ENCODE assay signal across 11 cellular contexts in the genomic region with DNA sequence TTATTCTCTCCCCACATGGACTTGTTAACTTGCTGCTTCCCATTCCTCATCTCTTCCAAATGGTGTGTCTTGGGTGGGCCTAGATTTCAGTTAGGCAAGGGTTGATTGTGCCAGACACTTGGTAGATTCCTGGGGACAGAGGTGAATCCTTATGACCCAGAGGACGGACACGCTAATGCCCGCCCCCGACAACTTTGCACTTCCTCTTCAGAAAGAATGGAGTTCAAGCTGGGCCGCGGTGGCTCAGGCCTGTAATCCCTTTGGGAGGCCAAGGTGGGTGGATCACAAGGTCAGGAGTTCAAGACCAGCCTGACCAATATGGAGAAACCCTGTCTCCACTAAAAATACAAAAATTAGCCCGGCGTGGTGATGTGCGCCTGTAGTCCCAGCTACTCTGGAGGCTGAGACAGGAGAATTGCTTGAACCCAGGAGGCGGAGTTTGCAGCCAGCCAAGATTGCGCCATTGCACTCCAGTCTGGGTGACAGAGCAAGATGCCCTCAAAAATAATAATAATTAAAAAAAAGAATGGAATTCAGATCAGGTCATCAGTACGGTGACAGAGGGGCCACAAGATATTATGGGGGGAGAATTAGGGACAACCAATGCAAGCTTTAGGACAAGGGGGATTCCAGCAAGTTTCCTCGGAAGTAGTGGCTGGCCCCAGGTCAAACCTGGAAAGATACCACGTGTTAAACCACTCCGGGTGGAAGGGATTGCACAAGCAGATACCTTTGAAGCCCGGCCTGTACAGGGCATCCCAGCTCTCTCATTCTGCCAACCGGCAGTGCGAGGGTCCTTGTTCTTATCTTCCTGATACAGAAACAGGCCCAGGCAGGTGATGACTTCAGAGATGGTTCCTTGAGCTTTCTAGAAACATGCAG. TPM values are rescaled to one million over a fixed set of nuclear protein-coding genes. Genes with fewer than 3 reads are reported as not detected.
A peak's percentile ranks its signal among the peaks of the same experiment; 100 is the strongest.
DNase-seq lines count a peak whose midpoint lies in the region; ATAC-seq, FAIRE-seq and TF ChIP-seq lines count a peak whose summit lies in the region.
"Had no signal": no experiment of that assay in that cellular context is flagged by ENCODE, and none has a peak within 500 bp of the region (broad histone marks: within the 10 kb centered on the region; RNA-seq: fewer than 3 reads in every experiment).

No MANE protein-coding gene starts in this region.

- no peak for ATAC-seq in stimulated activated naive B cell treated with anti-CD40 and anti-IgM and Interleukin-4, amounts not matched to agents 10 μg/mL and 1 μg/mL and 100 μg/mL, for 72 hours (replicated peaks)
- ATAC-seq: esophagus mucosa had no signal

- no peaks in the 10 kb centered on the region for H3K27me3 Mint-ChIP-seq in stimulated activated naive B cell treated with anti-CD40 and anti-IgM and Interleukin-4, amounts not matched to agents 10 μg/mL and 1 μg/mL and 100 μg/mL, for 72 hours

- H3K27me3 ChIP-seq in WERI-Rb-1 (ENCODE audit: insufficient read depth, low read depth, severe bottlenecking), result no peaks in the 10 kb centered on the region
- H3K27me3 ChIP-seq in H7 (ENCODE audit: control insufficient read depth, insufficient read depth, low read length), result no peaks in the 10 kb centered on the region

- H3K4me3 Mint-ChIP-seq in stimulated activated naive B cell treated with anti-CD40 and anti-IgM and Interleukin-4, amounts not matched to agents 10 μg/mL and 1 μg/mL and 100 μg/mL, for 72 hours, result peak overlapping the region; percentile 42 to 96

- no peaks in the 10 kb centered on the region for H3K9me3 ChIP-seq in WERI-Rb-1 (ENCODE audit: severe bottlenecking)

- H3K36me3 Mint-ChIP-seq in stimulated activated naive B cell treated with anti-CD40 and anti-IgM and Interleukin-4, amounts not matched to agents 10 μg/mL and 1 μg/mL and 100 μg/mL, for 72 hours, result peaks cover 14 to 44% of the 10 kb centered on the region in 2 donors

- no peak for FAIRE-seq in GM12891 (lab: Jason Lieb, UNC)

- TF ChIP-seq POLR2A in GM12891 (IDR thresholded peaks at IDR 0.05; ENCODE audit: low read depth, low read length), result no peak
- TF ChIP-seq POLR2A in lower leg skin (IDR thresholded peaks at IDR 0.05), result no peak

- H3K4me3 ChIP-seq in WERI-Rb-1 (ENCODE audit: low read depth, low read length) (no peak overlapping the region), fibroblast of the aortic adventitia (ENCODE audit: low read depth, low read length) (peak overlapping the region; percentile 73), H7 (ENCODE audit: insufficient read depth, low read depth, low read length) (no peak overlapping the region), lower leg skin (ENCODE audit: low read depth, poor library complexity, severe bottlenecking) (no peak overlapping the region)

- WGBS in lower leg skin, 2 donors, result 84 to 85% methylated on average over 18 of the region's 18 CpGs

- no peak overlapping the region for H3K27ac Mint-ChIP-seq in stimulated activated naive B cell treated with anti-CD40 and anti-IgM and Interleukin-4, amounts not matched to agents 10 μg/mL and 1 μg/mL and 100 μg/mL, for 72 hours

- H3K9me3 Mint-ChIP-seq in stimulated activated naive B cell treated with anti-CD40 and anti-IgM and Interleukin-4, amounts not matched to agents 10 μg/mL and 1 μg/mL and 100 μg/mL, for 72 hours, result no peaks in the 10 kb centered on the region

- intact Hi-C loops in lower leg skin (cut with DNase I; ENCODE audit: low total_unique reads), result no loop called here

- DNase-seq in GM12891 (ENCODE audit: insufficient read length, low spot score) (no peak), WERI-Rb-1 (peak; percentile 44), fibroblast of the aortic adventitia (ENCODE audit: low read depth) (no peak), NOMO-1 treated with DMSO at 0.1 percent for 48 hours (lab: John Stamatoyannopoulos, UW; ENCODE audit: unreplicated experiment) (no peak), H7 (no peak), lower leg skin (ENCODE audit: low spot score in 2 of 2) (no peak), HT-29 (ENCODE audit: low spot score) (no peak)
- no peak for DNase-seq in stimulated activated naive B cell treated with anti-CD40 and anti-IgM and Interleukin-4, amounts not matched to agents 10 μg/mL and 1 μg/mL and 100 μg/mL, for 72 hours
- DNase-seq: NCI-H1930 had no signal

- peaks cover 9% of the 10 kb centered on the region for H3K36me3 ChIP-seq in WERI-Rb-1
- H3K36me3 ChIP-seq in H7 (replicated peaks; ENCODE audit: control insufficient read depth, insufficient read depth, low read length), result 0 out of 2 replicates have a peak, but pooled peaks cover 2% of the 10 kb centered on the region

- TF ChIP-seq CTCF in WERI-Rb-1 (IDR thresholded peaks at IDR 0.05; ENCODE audit: low read depth, low read length), result no peak
- no peak for TF ChIP-seq CTCF in fibroblast of the aortic adventitia (IDR thresholded peaks at IDR 0.05; ENCODE audit: insufficient read depth, low read length)
- no peak for TF ChIP-seq CTCF in lower leg skin (IDR thresholded peaks at IDR 0.05)

- peaks cover 54 to 85% of the 10 kb centered on the region in 2 donors for H3K4me1 Mint-ChIP-seq in stimulated activated naive B cell treated with anti-CD40 and anti-IgM and Interleukin-4, amounts not matched to agents 10 μg/mL and 1 μg/mL and 100 μg/mL, for 72 hours

- peak overlapping the region; percentile 82 for H3K27ac ChIP-seq in WERI-Rb-1
- H3K27ac ChIP-seq: parathyroid adenoma had no signal

TF ChIP-seq in GM12891, 5 proteins besides CTCF, POLR2A, EP300 and RAD21:
- TF ChIP-seq PAX5 (IDR thresholded peaks at IDR 0.05; ENCODE audit: insufficient read depth, low read length, severe bottlenecking) (no peak), SPI1 (IDR thresholded peaks at IDR 0.05; ENCODE audit: low read depth, low read length) (peak; percentile 28; the same call in 1 of the 2 replicates)

RNA-seq across cellular contexts. Expression of a gene that starts 2.7 kb away (rescaled TPM):
- 134 TPM for polyA plus RNA-seq in GM12891 (2012; ENCODE audit: low read depth, missing spikeins)
- total RNA-seq in fibroblast of the aortic adventitia (ENCODE audit: low replicate concordance) (58.9 and 103 TPM in 2 replicates), lower leg skin (10 to 100 TPM; 29.2 to 63.1 (median 43.5) TPM)
- total RNA-seq in H7 (2014; rRNA removed; shearing (Covaris generic)), result 32.9 and 40.8 TPM in 2 replicates
- total RNA-seq in HT-29 (2014; rRNA removed; shearing (Covaris generic)), result 63.4 and 67.9 TPM in 2 replicates

RNA-seq across cellular contexts. Expression of a gene that starts 3.0 kb away (rescaled TPM):
- 23.1 TPM for polyA plus RNA-seq in GM12891 (2012; ENCODE audit: low read depth, missing spikeins)
- total RNA-seq in fibroblast of the aortic adventitia (ENCODE audit: low replicate concordance), result 0.33 and 5.2 TPM in 2 replicates
- total RNA-seq in H7 (2014; rRNA removed; shearing (Covaris generic)), result 10.4 and 15.5 TPM in 2 replicates
- 1 to 10 TPM; 3.3 to 7.0 (median 5.7) TPM for total RNA-seq in lower leg skin
- 9.1 and 11.7 TPM in 2 replicates for total RNA-seq in HT-29 (2014; rRNA removed; shearing (Covaris generic))

RNA-seq across cellular contexts. Expression of a gene that starts 51.7 kb away (rescaled TPM):
- polyA plus RNA-seq in GM12891 (2012; ENCODE audit: low read depth, missing spikeins), result 0.35 TPM
- total RNA-seq in fibroblast of the aortic adventitia (ENCODE audit: low replicate concordance), result 0.18 and 2.5 TPM in 2 replicates
- total RNA-seq in H7 (2014; rRNA removed; shearing (Covaris generic)), result 4.5 and 5.2 TPM in 2 replicates
- 10 to 100 TPM in 3 of 4 donors, 1 to 10 TPM in 1; 8.1 to 14.0 (median 13.0) TPM for total RNA-seq in lower leg skin
- total RNA-seq in HT-29 (2014; rRNA removed; shearing (Covaris generic)), result not detected in 2 replicates
